Comparison of ENCODE assay signal across 8 cellular contexts in the genomic region with DNA sequence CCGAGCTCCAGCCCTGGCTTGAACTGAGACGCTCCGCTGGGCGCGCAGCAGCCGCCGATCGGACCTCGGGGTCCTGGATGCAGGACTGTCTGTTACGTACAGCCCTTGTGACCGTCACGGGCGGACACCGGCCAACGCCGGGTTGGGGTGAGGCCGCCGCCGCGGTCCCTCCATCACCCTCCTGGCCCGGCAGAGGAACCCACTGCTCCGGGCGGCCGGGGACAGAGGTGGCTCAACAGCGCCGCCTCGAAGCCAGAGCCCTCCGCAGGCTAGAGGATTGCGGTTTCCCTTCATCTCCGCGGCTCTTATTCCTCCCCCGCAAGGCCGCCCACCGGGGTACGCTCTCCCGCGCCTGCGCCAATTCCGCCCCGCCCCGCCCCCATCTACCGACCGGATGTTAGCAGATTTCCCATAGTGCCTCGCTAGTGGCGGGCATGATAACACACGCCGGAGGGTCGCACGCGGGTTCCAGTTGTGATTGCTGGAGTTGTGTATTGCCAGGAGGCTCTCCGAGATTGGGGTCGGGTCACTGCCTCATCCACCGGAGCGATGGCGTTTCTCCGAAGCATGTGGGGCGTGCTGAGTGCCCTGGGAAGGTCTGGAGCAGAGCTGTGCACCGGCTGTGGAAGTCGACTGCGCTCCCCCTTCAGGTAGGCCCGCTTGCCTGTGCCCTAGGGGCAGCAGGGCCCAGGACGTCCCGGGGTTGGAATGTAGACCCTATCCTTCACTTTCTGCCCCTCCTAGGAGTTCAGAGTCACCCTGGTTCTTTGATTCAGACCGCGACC. TPM values are rescaled to one million over a fixed set of nuclear protein-coding genes. Genes with fewer than 3 reads are reported as not detected.
A peak's percentile ranks its signal among the peaks of the same experiment; 100 is the strongest.
DNase-seq lines count a peak whose midpoint lies in the region; ATAC-seq and TF ChIP-seq lines count a peak whose summit lies in the region.

TFAM (plus strand) TSS at position 412 of the 785 bp plus-strand sequence; CDS start at position 550, 138 bp downstream.

- DNase-seq in ELF-1 (ENCODE audit: low read depth, low spot score), result peak; percentile 97
- DNase-seq in GM23338 (ENCODE audit: low spot score), result peak; percentile 97
- peak; percentile 90 for DNase-seq in LHCN-M2 (ENCODE audit: low read depth)
- DNase-seq in RPMI7951 (ENCODE audit: low read depth), result peak; percentile 90
- peak; percentile 92 for DNase-seq in activated T-helper 2 cell treated with anti-CD3 and anti-CD28 coated beads, Interferon-gamma antibody, Interleukin-2, Interleukin-4, amounts not matched to agents 10 μg/mL and 5 μg/mL and 100 μg/mL, durations not matched to agents 14 hours and 24 hours and 36 hours (ENCODE audit: low spot score)
- DNase-seq in fibroblast of pulmonary artery (ENCODE audit: low read depth), result peak; percentile 95

- ATAC-seq in GM23338, result peak; percentile 96

- H3K4me2 ChIP-seq in GM23338, result peak within 1 kb of the TSS; percentile 94

- H3K27ac ChIP-seq in GM23338 (ENCODE audit: low read depth), result peak within 1 kb of the TSS; percentile 96

- peaks cover 46% of the 10 kb centered on the region for H3K79me2 ChIP-seq in GM23338 (replicated peaks; ENCODE audit: insufficient read depth)

- peaks cover 44% of the 10 kb centered on the region for H3K36me3 Mint-ChIP-seq in GM23338 (ENCODE audit: low read depth)
- peaks cover 39% of the 10 kb centered on the region for H3K36me3 Mint-ChIP-seq in activated T-helper 2 cell treated with anti-CD3 and anti-CD28 coated beads, Interferon-gamma antibody, Interleukin-2, Interleukin-4, amounts not matched to agents 10 μg/mL and 5 μg/mL and 100 μg/mL, durations not matched to agents 14 hours and 24 hours and 36 hours (ENCODE audit: low read depth)
- H3K36me3 Mint-ChIP-seq in nephron (ENCODE audit: low read depth), result peaks cover 22% of the 10 kb centered on the region
- peaks cover 37% of the 10 kb centered on the region for H3K36me3 Mint-ChIP-seq in stimulated activated naive CD8-positive, alpha-beta T cell treated with anti-CD3 and anti-CD28 coated beads, Interleukin-15, Interleukin-2, amounts not matched to agents 100 ng/mL and 50 ng/mL, for 24 hours (ENCODE audit: low read depth)

- peak within 1 kb of the TSS; percentile 97 for H3K4me3 ChIP-seq in GM23338
- H3K4me3 ChIP-seq in fibroblast of pulmonary artery (replicated peaks; ENCODE audit: low read depth, low read length), result peak within 1 kb of the TSS; percentile 72

- H3K36me3 ChIP-seq in GM23338 (ENCODE audit: insufficient read depth), result peaks cover 30% of the 10 kb centered on the region

- intact Hi-C loops in activated T-helper 2 cell treated with anti-CD3 and anti-CD28 coated beads, Interferon-gamma antibody, Interleukin-2, Interleukin-4, amounts not matched to agents 10 μg/mL and 5 μg/mL and 100 μg/mL, durations not matched to agents 14 hours and 24 hours and 36 hours (cut with micrococcal nuclease), result loop anchor here (1.0 to 10.0 kb wide), 7 partner anchors 26 to 208 kb away; partner anchors contain the start of genes BICC1, CISD1 and UBE2D1

- peaks cover 15% of the 10 kb centered on the region for H4K20me1 ChIP-seq in GM23338 (replicated peaks; ENCODE audit: insufficient read depth)

- H3K27me3 Mint-ChIP-seq in GM23338 (ENCODE audit: insufficient read depth, low read depth, poor library complexity), result peaks cover 8% of the 10 kb centered on the region
- H3K27me3 Mint-ChIP-seq in activated T-helper 2 cell treated with anti-CD3 and anti-CD28 coated beads, Interferon-gamma antibody, Interleukin-2, Interleukin-4, amounts not matched to agents 10 μg/mL and 5 μg/mL and 100 μg/mL, durations not matched to agents 14 hours and 24 hours and 36 hours (ENCODE audit: low read depth), result peaks cover 6% of the 10 kb centered on the region
- H3K27me3 Mint-ChIP-seq in nephron (ENCODE audit: low read depth), result peaks cover 4% of the 10 kb centered on the region
- no peaks in the 10 kb centered on the region for H3K27me3 Mint-ChIP-seq in stimulated activated naive CD8-positive, alpha-beta T cell treated with anti-CD3 and anti-CD28 coated beads, Interleukin-15, Interleukin-2, amounts not matched to agents 100 ng/mL and 50 ng/mL, for 24 hours

- H3K27me3 ChIP-seq in GM23338 (ENCODE audit: insufficient read depth), result no peaks in the 10 kb centered on the region

- peak within 1 kb of the TSS; percentile 90 for H2AFZ ChIP-seq in GM23338

- peak within 1 kb of the TSS; percentile 100 for H3K4me3 Mint-ChIP-seq in GM23338
- H3K4me3 Mint-ChIP-seq in activated T-helper 2 cell treated with anti-CD3 and anti-CD28 coated beads, Interferon-gamma antibody, Interleukin-2, Interleukin-4, amounts not matched to agents 10 μg/mL and 5 μg/mL and 100 μg/mL, durations not matched to agents 14 hours and 24 hours and 36 hours (ENCODE audit: low read depth), result peak within 1 kb of the TSS; percentile 99
- peak within 1 kb of the TSS; percentile 90 to 99 (median 99) for H3K4me3 Mint-ChIP-seq in nephron
- peak within 1 kb of the TSS; percentile 99 for H3K4me3 Mint-ChIP-seq in stimulated activated naive CD8-positive, alpha-beta T cell treated with anti-CD3 and anti-CD28 coated beads, Interleukin-15, Interleukin-2, amounts not matched to agents 100 ng/mL and 50 ng/mL, for 24 hours

- H3K4me1 ChIP-seq in GM23338 (ENCODE audit: insufficient read depth), result peaks cover 14% of the 10 kb centered on the region

- peaks cover 8% of the 10 kb centered on the region for H3K4me1 Mint-ChIP-seq in GM23338
- H3K4me1 Mint-ChIP-seq in activated T-helper 2 cell treated with anti-CD3 and anti-CD28 coated beads, Interferon-gamma antibody, Interleukin-2, Interleukin-4, amounts not matched to agents 10 μg/mL and 5 μg/mL and 100 μg/mL, durations not matched to agents 14 hours and 24 hours and 36 hours (ENCODE audit: low read depth), result peaks cover 37% of the 10 kb centered on the region
- H3K4me1 Mint-ChIP-seq in nephron, result peaks cover 15% of the 10 kb centered on the region
- H3K4me1 Mint-ChIP-seq in stimulated activated naive CD8-positive, alpha-beta T cell treated with anti-CD3 and anti-CD28 coated beads, Interleukin-15, Interleukin-2, amounts not matched to agents 100 ng/mL and 50 ng/mL, for 24 hours (ENCODE audit: low read depth), result peaks cover 58% of the 10 kb centered on the region

- peak within 1 kb of the TSS; percentile 99 for H3K27ac Mint-ChIP-seq in GM23338
- peak within 1 kb of the TSS; percentile 98 for H3K27ac Mint-ChIP-seq in activated T-helper 2 cell treated with anti-CD3 and anti-CD28 coated beads, Interferon-gamma antibody, Interleukin-2, Interleukin-4, amounts not matched to agents 10 μg/mL and 5 μg/mL and 100 μg/mL, durations not matched to agents 14 hours and 24 hours and 36 hours
- H3K27ac Mint-ChIP-seq in nephron, result peak within 1 kb of the TSS; percentile 94 to 97 (median 95)
- peak within 1 kb of the TSS; percentile 97 for H3K27ac Mint-ChIP-seq in stimulated activated naive CD8-positive, alpha-beta T cell treated with anti-CD3 and anti-CD28 coated beads, Interleukin-15, Interleukin-2, amounts not matched to agents 100 ng/mL and 50 ng/mL, for 24 hours

- H3K9me2 ChIP-seq in GM23338 (ENCODE audit: insufficient read depth), result no peaks in the 10 kb centered on the region

- peak; percentile 40 to 75 for TF ChIP-seq CTCF in GM23338 (conservative IDR thresholded peaks at IDR 0.05; ENCODE audit: low read depth in 2 of 2)
- peak; percentile 52 for TF ChIP-seq CTCF in fibroblast of pulmonary artery (IDR thresholded peaks at IDR 0.05; ENCODE audit: low read length, missing control alignments)
- TF ChIP-seq CTCF in nephron (IDR thresholded peaks at IDR 0.05; ENCODE audit: unreplicated experiment in 3 of 3), result peak; percentile 38 to 70 (median 42)

- H3F3A ChIP-seq in GM23338 (replicated peaks; ENCODE audit: low read depth), result no peaks in the 10 kb centered on the region

- H3K9me3 Mint-ChIP-seq in GM23338 (no peaks in the 10 kb centered on the region), nephron (no peaks in the 10 kb centered on the region)
- no peaks in the 10 kb centered on the region for H3K9me3 Mint-ChIP-seq in activated T-helper 2 cell treated with anti-CD3 and anti-CD28 coated beads, Interferon-gamma antibody, Interleukin-2, Interleukin-4, amounts not matched to agents 10 μg/mL and 5 μg/mL and 100 μg/mL, durations not matched to agents 14 hours and 24 hours and 36 hours
- H3K9me3 Mint-ChIP-seq in stimulated activated naive CD8-positive, alpha-beta T cell treated with anti-CD3 and anti-CD28 coated beads, Interleukin-15, Interleukin-2, amounts not matched to agents 100 ng/mL and 50 ng/mL, for 24 hours, result no peaks in the 10 kb centered on the region

TF ChIP-seq in GM23338, 12 proteins besides CTCF, POLR2A, EP300 and RAD21 (continues in another document):
- TF ChIP-seq EZH2phosphoT487 (IDR thresholded peaks at IDR 0.05; ENCODE audit: unreplicated experiment) (no peak), ZNF114 (CRISPR knock-in tag; IDR thresholded peaks at IDR 0.05) (no peak), ETS1 (IDR thresholded peaks at IDR 0.05) (peak; percentile 77)

RNA-seq across cellular contexts. Expression of gene TFAM, which starts in this region (rescaled TPM):
- 47.7 and 54.2 TPM in 2 replicates for total RNA-seq in GM23338 (2014; rRNA removed; shearing (Covaris generic))
- polyA plus RNA-seq in GM23338 (2016; fragmentation: Nextera tagmentation; extraction: Ambion mirVana), result 139 and 156 TPM in 2 replicates
- total RNA-seq in LHCN-M2 (2014; rRNA removed), result 29.9 and 44.9 TPM in 2 replicates
- 13.6 TPM for polyA plus RNA-seq in LHCN-M2 (2012)
- total RNA-seq in RPMI7951 (2014; rRNA removed; shearing (Covaris generic)), result 28.8 and 33.4 TPM in 2 replicates
- total RNA-seq in activated T-helper 2 cell treated with anti-CD3 and anti-CD28 coated beads, Interferon-gamma antibody, Interleukin-2, Interleukin-4, amounts not matched to agents 10 μg/mL and 5 μg/mL and 100 μg/mL, durations not matched to agents 14 hours and 24 hours and 36 hours, result 85.0 and 86.6 TPM in 2 replicates

Comparison
In these comparisons a context has a peak if more than half of its experiments do, and no peak if none do; other contexts are left out.
1. Peak in every context shown above with its lines: DNase-seq, ATAC-seq, H3K4me3 ChIP-seq and H3K27ac ChIP-seq.